Comparison of ENCODE assay signal across 33 cellular contexts in genomic region chr3:178486903-178487302, GRCh38. TPM values are rescaled to one million over a fixed set of nuclear protein-coding genes. Genes with fewer than 3 reads are reported as not detected.
"Had no signal": no experiment of that assay in that cellular context is flagged by ENCODE, and none has a peak within 500 bp of the region (broad histone marks: within the 10 kb centered on the region; RNA-seq: fewer than 3 reads in every experiment).

No MANE protein-coding gene starts in this region.

- H3K9ac ChIP-seq: neural progenitor cell had no signal

- H3K79me2 ChIP-seq: hepatocyte had no signal

- H2AFZ ChIP-seq: hepatocyte, neural progenitor cell had no signal

- H3K4me2 ChIP-seq: hepatocyte, neural progenitor cell, smooth muscle cell had no signal

- H3K4me1 Mint-ChIP-seq: naive thymus-derived CD4-positive, alpha-beta T cell; stimulated activated memory B cell treated with anti-CD40 and anti-IgM and Interleukin-4, amounts not matched to agents 10 μg/mL and 1 μg/mL and 100 μg/mL, for 72 hours; stimulated activated naive CD8-positive, alpha-beta T cell treated with anti-CD3 and anti-CD28 coated beads, Interleukin-15, amount 100 ng/mL, for 72 hours had no signal

- DNase-seq: heart right ventricle; left colon; left lung; lower lobe of right lung; midbrain; mucosa of descending colon; naive thymus-derived CD4-positive, alpha-beta T cell; occipital lobe; ovary; right lobe of liver; stimulated activated CD4-positive, alpha-beta T cell treated with anti-CD3 and anti-CD28 coated beads, Interleukin-1b, Interleukin-23, amount 100 ng/mL, for 48 hours; stimulated activated CD4-positive, alpha-beta T cell treated with anti-CD3 and anti-CD28 coated beads, Interleukin-2, amount 100 ng/mL, for 48 hours; stimulated activated CD4-positive, alpha-beta T cell treated with anti-CD3 and anti-CD28 coated beads, Interleukin-4, amount 100 ng/mL, for 4 hours; stimulated activated CD8-positive, alpha-beta memory T cell treated with anti-CD3 and anti-CD28 coated beads, Interleukin-4, amount 100 ng/mL, for 48 hours; stimulated activated naive CD4-positive, alpha-beta T cell treated with Interleukin-2 at 50 U/mL for 16 hours; stimulated activated naive CD8-positive, alpha-beta T cell treated with anti-CD3 and anti-CD28 coated beads, Interleukin-15, amount 100 ng/mL, for 72 hours; substantia nigra; transverse colon; upper lobe of left lung had no signal

- H3K9me3 Mint-ChIP-seq: natural killer cell treated with Interleukin-12 subunit alpha and Interleukin-12 subunit beta and Interleukin-15 and Interleukin-18, amount 100 ng/mL, for 72 hours; neural progenitor cell; stimulated activated memory B cell treated with anti-CD40 and anti-IgM and Interleukin-4, amounts not matched to agents 10 μg/mL and 1 μg/mL and 100 μg/mL, for 72 hours; stimulated activated naive CD8-positive, alpha-beta T cell treated with anti-CD3 and anti-CD28 coated beads, Interleukin-15, amount 100 ng/mL, for 72 hours had no signal

- H3K27me3 Mint-ChIP-seq: progenitor cell of endocrine pancreas; stimulated activated memory B cell treated with anti-CD40 and anti-IgM and Interleukin-4, amounts not matched to agents 10 μg/mL and 1 μg/mL and 100 μg/mL, for 72 hours; stimulated activated naive CD8-positive, alpha-beta T cell treated with anti-CD3 and anti-CD28 coated beads, Interleukin-15, amount 100 ng/mL, for 72 hours had no signal

- ATAC-seq: heart right ventricle; left colon; left lung; lower lobe of right lung; mucosa of descending colon; naive thymus-derived CD4-positive, alpha-beta T cell; natural killer cell treated with Interleukin-12 subunit alpha and Interleukin-12 subunit beta and Interleukin-15 and Interleukin-18, amount 100 ng/mL, for 72 hours; right lobe of liver; stimulated activated memory B cell treated with anti-CD40 and anti-IgM and Interleukin-4, amounts not matched to agents 10 μg/mL and 1 μg/mL and 100 μg/mL, for 72 hours; stimulated activated naive CD8-positive, alpha-beta T cell treated with anti-CD3 and anti-CD28 coated beads, Interleukin-15, amount 100 ng/mL, for 72 hours had no signal

- H3K4me1 ChIP-seq: heart right ventricle, left lung, lower lobe of right lung, neural progenitor cell, right atrium auricular region, right lobe of liver, transverse colon, upper lobe of left lung, vagina had no signal

- H3K27ac ChIP-seq: heart right ventricle, hepatocyte, left lung, lower lobe of right lung, neural progenitor cell, neutrophil, ovary, right atrium auricular region, right lobe of liver, thyroid gland, transverse colon, upper lobe of left lung, vagina had no signal

- H3K4me3 Mint-ChIP-seq: naive thymus-derived CD4-positive, alpha-beta T cell; natural killer cell treated with Interleukin-12 subunit alpha and Interleukin-12 subunit beta and Interleukin-15 and Interleukin-18, amount 100 ng/mL, for 72 hours; neural progenitor cell; stimulated activated memory B cell treated with anti-CD40 and anti-IgM and Interleukin-4, amounts not matched to agents 10 μg/mL and 1 μg/mL and 100 μg/mL, for 72 hours; stimulated activated naive CD8-positive, alpha-beta T cell treated with anti-CD3 and anti-CD28 coated beads, Interleukin-15, amount 100 ng/mL, for 72 hours had no signal

- H3K27me3 ChIP-seq: heart right ventricle, hepatocyte, left lung, neural progenitor cell, neutrophil, ovary, right atrium auricular region, right lobe of liver, thyroid gland, transverse colon, upper lobe of left lung, vagina had no signal

- H3K27ac Mint-ChIP-seq: naive thymus-derived CD4-positive, alpha-beta T cell; natural killer cell treated with Interleukin-12 subunit alpha and Interleukin-12 subunit beta and Interleukin-15 and Interleukin-18, amount 100 ng/mL, for 72 hours; neural progenitor cell; progenitor cell of endocrine pancreas; stimulated activated memory B cell treated with anti-CD40 and anti-IgM and Interleukin-4, amounts not matched to agents 10 μg/mL and 1 μg/mL and 100 μg/mL, for 72 hours; stimulated activated naive CD8-positive, alpha-beta T cell treated with anti-CD3 and anti-CD28 coated beads, Interleukin-15, amount 100 ng/mL, for 72 hours had no signal

- H3K36me3 Mint-ChIP-seq: naive thymus-derived CD4-positive, alpha-beta T cell; natural killer cell treated with Interleukin-12 subunit alpha and Interleukin-12 subunit beta and Interleukin-15 and Interleukin-18, amount 100 ng/mL, for 72 hours; neural progenitor cell; stimulated activated memory B cell treated with anti-CD40 and anti-IgM and Interleukin-4, amounts not matched to agents 10 μg/mL and 1 μg/mL and 100 μg/mL, for 72 hours had no signal

- H3K9me3 ChIP-seq: heart right ventricle, left lung, lower lobe of right lung, mucosa of descending colon, neutrophil, ovary, right atrium auricular region, right lobe of liver, thyroid gland, transverse colon, upper lobe of left lung, vagina had no signal

RNA-seq across cellular contexts. Expression of gene KCNMB2, which starts 49.3 kb away (rescaled TPM):
- total RNA-seq: mesenteric fat pad; myocyte; naive thymus-derived CD4-positive, alpha-beta T cell; natural killer cell treated with Interleukin-12 subunit alpha and Interleukin-12 subunit beta and Interleukin-15 and Interleukin-18, amount 100 ng/mL, for 72 hours; progenitor cell of endocrine pancreas; pulmonary artery endothelial cell; renal cortical epithelial cell; right lobe of liver had no signal
